ENCODE assay signal across 13 cellular contexts in genomic region chr15:80489030-80489594, GRCh38.
DNase-seq lines count a peak whose midpoint lies in the region; ATAC-seq and TF ChIP-seq lines count a peak whose summit lies in the region.
"Had no signal": no experiment of that assay in that cellular context is flagged by ENCODE, and none has a peak within 500 bp of the region (broad histone marks: within the 10 kb centered on the region; RNA-seq: fewer than 3 reads in every experiment).

No MANE protein-coding gene starts in this region.

- no peak overlapping the region for H2AFZ ChIP-seq in hepatocyte
- H2AFZ ChIP-seq: PC-9 had no signal

- DNase-seq in HS-5 (ENCODE audit: low read depth), result peak; percentile 91
- peak; percentile 80 for DNase-seq in astrocyte of the spinal cord (ENCODE audit: low read depth, low spot score)
- DNase-seq in hepatocyte (ENCODE audit: low spot score), result no peak
- DNase-seq in thyroid gland, result no peak
- no peak for DNase-seq in stimulated activated CD4-positive, alpha-beta T cell treated with anti-CD3 and anti-CD28 coated beads, Interleukin-12 subunit alpha, Interleukin-12 subunit beta, amount 100 ng/mL, for 4 hours
- DNase-seq in SJCRH30, result no peak
- DNase-seq in stimulated activated effector memory CD8-positive, alpha-beta T cell treated with anti-CD3 and anti-CD28 coated beads, Interleukin-12 subunit alpha, Interleukin-12 subunit beta, amount 100 ng/mL, for 72 hours (ENCODE audit: low spot score in 2 of 2), result no peak
- DNase-seq: activated CD4-positive, alpha-beta T cell treated with anti-CD3 and anti-CD28 coated beads, Interleukin-2, amount 50 U/mL, for 1 hour; body of pancreas; NCI-H1048; PC-9; stimulated activated naive CD4-positive, alpha-beta T cell treated with Interleukin-2 at 50 U/mL for 16 hours had no signal

- no peaks in the 10 kb centered on the region for H3K36me3 ChIP-seq in hepatocyte (replicated peaks; ENCODE audit: insufficient read depth, low read depth)
- H3K36me3 ChIP-seq in thyroid gland, result no peaks in the 10 kb centered on the region
- H3K36me3 ChIP-seq in SJCRH30, result no peaks in the 10 kb centered on the region

- H3K4me1 Mint-ChIP-seq in stimulated activated effector memory CD8-positive, alpha-beta T cell treated with anti-CD3 and anti-CD28 coated beads, Interleukin-12 subunit alpha, Interleukin-12 subunit beta, amount 100 ng/mL, for 72 hours, result no peaks in the 10 kb centered on the region

- no peaks in the 10 kb centered on the region for H3K9me3 Mint-ChIP-seq in stimulated activated effector memory CD8-positive, alpha-beta T cell treated with anti-CD3 and anti-CD28 coated beads, Interleukin-12 subunit alpha, Interleukin-12 subunit beta, amount 100 ng/mL, for 72 hours

- H3K4me3 ChIP-seq in astrocyte of the spinal cord (ENCODE audit: low read depth, low read length) (no peak overlapping the region), hepatocyte (no peak overlapping the region), thyroid gland (replicated peaks in 1 of 3) (no peak overlapping the region), SJCRH30 (no peak overlapping the region)
- H3K4me3 ChIP-seq: body of pancreas, PC-9 had no signal

- H3K36me3 Mint-ChIP-seq in stimulated activated effector memory CD8-positive, alpha-beta T cell treated with anti-CD3 and anti-CD28 coated beads, Interleukin-12 subunit alpha, Interleukin-12 subunit beta, amount 100 ng/mL, for 72 hours, result no peaks in the 10 kb centered on the region

- no peak overlapping the region for H3K27ac Mint-ChIP-seq in stimulated activated effector memory CD8-positive, alpha-beta T cell treated with anti-CD3 and anti-CD28 coated beads, Interleukin-12 subunit alpha, Interleukin-12 subunit beta, amount 100 ng/mL, for 72 hours

- no peak overlapping the region for H3K4me2 ChIP-seq in hepatocyte
- H3K4me2 ChIP-seq: PC-9 had no signal

- H3K4me3 Mint-ChIP-seq in stimulated activated effector memory CD8-positive, alpha-beta T cell treated with anti-CD3 and anti-CD28 coated beads, Interleukin-12 subunit alpha, Interleukin-12 subunit beta, amount 100 ng/mL, for 72 hours, result no peak overlapping the region

- H3K79me2 ChIP-seq in hepatocyte, result no peaks in the 10 kb centered on the region

- H3K27me3 ChIP-seq in hepatocyte, result no peaks in the 10 kb centered on the region
- no peaks in the 10 kb centered on the region for H3K27me3 ChIP-seq in thyroid gland
- no peaks in the 10 kb centered on the region; the same call in 1 of the 2 replicates for H3K27me3 ChIP-seq in SJCRH30
- H3K27me3 ChIP-seq: body of pancreas had no signal

- no peak for ATAC-seq in stimulated activated effector memory CD8-positive, alpha-beta T cell treated with anti-CD3 and anti-CD28 coated beads, Interleukin-12 subunit alpha, Interleukin-12 subunit beta, amount 100 ng/mL, for 72 hours
- ATAC-seq in HG02642 (IDR thresholded peaks at IDR 0.05; ENCODE audit: poor library complexity, unreplicated experiment), result no peak
- ATAC-seq: body of pancreas had no signal

- no peaks in the 10 kb centered on the region for H4K20me1 ChIP-seq in hepatocyte (ENCODE audit: insufficient read depth, poor library complexity, severe bottlenecking)

- H3K9me3 ChIP-seq in hepatocyte (ENCODE audit: low read depth) (no peaks in the 10 kb centered on the region), thyroid gland (no peaks in the 10 kb centered on the region), SJCRH30 (replicated peaks) (no peaks in the 10 kb centered on the region)
- H3K9me3 ChIP-seq: body of pancreas had no signal

- intact Hi-C loops in thyroid gland (cut with DNase I), result no loop called here

- no peak for TF ChIP-seq POLR2A in thyroid gland (IDR thresholded peaks at IDR 0.05)

- in situ Hi-C loops in astrocyte of the spinal cord (cut with HindIII; ENCODE audit: low sequenced_read_pairs), result no loop called here

- no peaks in the 10 kb centered on the region for H3K9me2 ChIP-seq in hepatocyte (replicated peaks; ENCODE audit: insufficient read depth)

- H3K4me1 ChIP-seq in hepatocyte (ENCODE audit: insufficient read depth), result peaks cover 20% of the 10 kb centered on the region
- peaks cover 0 to 12% of the 10 kb centered on the region in 2 donors for H3K4me1 ChIP-seq in thyroid gland
- peaks cover 5% of the 10 kb centered on the region for H3K4me1 ChIP-seq in SJCRH30

- WGBS in hepatocyte (ENCODE audit: low lambda C conversion rate, missing lambda C conversion rate), result 60% methylated on average over 7 of the region's 7 CpGs
- 65% methylated on average over 7 of the region's 7 CpGs for WGBS in thyroid gland, 2 donors

- H3K27ac ChIP-seq in hepatocyte (peak overlapping the region; percentile 16), thyroid gland (peak overlapping the region in 2 of 3 donors; percentile 40 to 59), SJCRH30 (no peak overlapping the region)
- H3K27ac ChIP-seq: body of pancreas, PC-9 had no signal

- TF ChIP-seq CTCF in astrocyte of the spinal cord (IDR thresholded peaks at IDR 0.05; ENCODE audit: low read depth, low read length) (no peak), hepatocyte (IDR thresholded peaks at IDR 0.05; ENCODE audit: poor library complexity) (no peak), thyroid gland (IDR thresholded peaks at IDR 0.05) (no peak)

Comparison
In these comparisons a context has a peak if more than half of its experiments do, and no peak if none do; other contexts are left out.
1. DNase-seq: peak in HS-5 (single experiment) and astrocyte of the spinal cord (single experiment); none in hepatocyte (single experiment), thyroid gland (0 of 2), stimulated activated CD4-positive, alpha-beta T cell treated with anti-CD3 and anti-CD28 coated beads, Interleukin-12 subunit alpha, Interleukin-12 subunit beta, amount 100 ng/mL, for 4 hours (single experiment), SJCRH30 (0 of 2) and stimulated activated effector memory CD8-positive, alpha-beta T cell treated with anti-CD3 and anti-CD28 coated beads, Interleukin-12 subunit alpha, Interleukin-12 subunit beta, amount 100 ng/mL, for 72 hours (0 of 2).